Comparison of ENCODE assay signal across 8 cellular contexts in genomic region chr9:93091453-93092081, GRCh38. TPM values are rescaled to one million over a fixed set of nuclear protein-coding genes. Genes with fewer than 3 reads are reported as not detected.
DNase-seq lines count a peak whose midpoint lies in the region; ATAC-seq and TF ChIP-seq lines count a peak whose summit lies in the region.

No MANE protein-coding gene starts in this region.

- H3K4me3 Mint-ChIP-seq in brain, result peak overlapping the region in 1 of 5 experiments; percentile 43

- no peak for ATAC-seq in GM18861 (IDR thresholded peaks at IDR 0.05; ENCODE audit: unreplicated experiment)
- ATAC-seq in GM21737 (IDR thresholded peaks at IDR 0.05; ENCODE audit: unreplicated experiment), result no peak
- no peak for ATAC-seq in GM21381 (IDR thresholded peaks at IDR 0.05; ENCODE audit: unreplicated experiment)

- H3K27ac Mint-ChIP-seq in brain, result peak overlapping the region; percentile 9 to 93 (median 74)

- peaks cover 0 to 12% (median 8%) of the 10 kb centered on the region in 5 experiments for H3K9me3 Mint-ChIP-seq in brain

- TF ChIP-seq CTCF in brain (conservative IDR thresholded peaks at IDR 0.05), result no peak

- DNase-seq in GM04503 (ENCODE audit: low read depth) (peak; percentile 58), SIG-M5 (lab: John Stamatoyannopoulos, UW) (peak; percentile 30), occipital lobe (lab: John Stamatoyannopoulos, UW) (peak; percentile 61), NCI-H526 (lab: John Stamatoyannopoulos, UW) (no peak)

- no peaks in the 10 kb centered on the region for H3K36me3 Mint-ChIP-seq in brain

- peaks cover 5% of the 10 kb centered on the region for H3K27me3 Mint-ChIP-seq in brain

- peaks cover 38% of the 10 kb centered on the region for H3K4me1 Mint-ChIP-seq in brain

RNA-seq across cellular contexts. Expression of gene CARD19, which starts 4.5 kb away (rescaled TPM):
- 53.1 TPM for polyA plus RNA-seq in brain (ENCODE audit: insufficient read depth, low read depth, low replicate concordance)
- 15.3 TPM for total RNA-seq in occipital lobe

RNA-seq across cellular contexts. Expression of gene SUSD3, which starts 33.1 kb away (rescaled TPM):
- polyA plus RNA-seq in brain (ENCODE audit: insufficient read depth, low read depth, low replicate concordance), result 3.9 TPM
- total RNA-seq in occipital lobe, result 1.6 TPM

RNA-seq across cellular contexts. Expression of gene NINJ1, which starts 42.5 kb away (rescaled TPM):
- 47.3 TPM for polyA plus RNA-seq in brain (ENCODE audit: insufficient read depth, low read depth, low replicate concordance)
- 7.5 TPM for total RNA-seq in occipital lobe

Comparison
In these comparisons a context has a peak if more than half of its experiments do, and no peak if none do; other contexts are left out.
1. DNase-seq: peak in GM04503 (single experiment), SIG-M5 (single experiment) and occipital lobe (single experiment); none in NCI-H526 (0 of 2).